Comparison of ENCODE assay signal across 1 cellular context in the genomic region with DNA sequence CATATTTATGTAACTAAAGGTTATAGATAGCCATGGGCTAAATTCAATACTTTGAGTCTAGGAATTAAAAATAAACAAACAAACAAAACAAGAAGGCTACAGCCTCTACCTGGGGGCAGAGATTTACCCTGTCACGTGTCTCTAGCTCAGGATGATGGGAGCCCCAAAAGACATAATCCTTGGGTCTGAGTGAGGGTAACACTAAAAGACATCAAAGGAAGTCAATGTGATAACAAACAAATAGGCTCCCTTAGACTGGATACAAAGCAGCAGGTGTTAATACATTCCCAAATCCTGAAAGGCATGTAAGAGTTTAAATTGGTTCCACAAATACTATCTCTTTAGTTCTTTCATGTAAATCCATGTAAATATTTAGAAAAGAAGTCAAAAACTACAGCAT.
TF ChIP-seq lines count a peak whose summit lies in the region.

No MANE protein-coding gene starts in this region.

TF ChIP-seq in WTC11, 78 proteins besides CTCF, POLR2A, EP300 and RAD21 (continued from another document):
- TF ChIP-seq ZNF281 (CRISPR knock-in tag; IDR thresholded peaks at IDR 0.05) (no peak), ZBTB21 (CRISPR knock-in tag; IDR thresholded peaks at IDR 0.05; ENCODE audit: borderline replicate concordance) (no peak), NFATC4 (CRISPR knock-in tag; IDR thresholded peaks at IDR 0.05) (no peak), IRF2 (CRISPR knock-in tag; IDR thresholded peaks at IDR 0.05; ENCODE audit: borderline replicate concordance, low read depth) (no peak), RORB (CRISPR knock-in tag; IDR thresholded peaks at IDR 0.05) (no peak), ZNF512 (CRISPR knock-in tag; IDR thresholded peaks at IDR 0.05; ENCODE audit: borderline replicate concordance) (no peak), SMAD3 (CRISPR knock-in tag; IDR thresholded peaks at IDR 0.05; ENCODE audit: borderline replicate concordance) (no peak)
- TF ChIP-seq, protein P1, sequence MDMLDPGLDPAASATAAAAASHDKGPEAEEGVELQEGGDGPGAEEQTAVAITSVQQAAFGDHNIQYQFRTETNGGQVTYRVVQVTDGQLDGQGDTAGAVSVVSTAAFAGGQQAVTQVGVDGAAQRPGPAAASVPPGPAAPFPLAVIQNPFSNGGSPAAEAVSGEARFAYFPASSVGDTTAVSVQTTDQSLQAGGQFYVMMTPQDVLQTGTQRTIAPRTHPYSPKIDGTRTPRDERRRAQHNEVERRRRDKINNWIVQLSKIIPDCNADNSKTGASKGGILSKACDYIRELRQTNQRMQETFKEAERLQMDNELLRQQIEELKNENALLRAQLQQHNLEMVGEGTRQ (CRISPR knock-in tag; IDR thresholded peaks at IDR 0.05) = no peak
